ENCODE assay signal across 15 cellular contexts in genomic region chr5:4387295-4387694, GRCh38.
"Had no signal": no experiment of that assay in that cellular context is flagged by ENCODE, and none has a peak within 500 bp of the region (broad histone marks: within the 10 kb centered on the region; RNA-seq: fewer than 3 reads in every experiment).

No MANE protein-coding gene starts in this region.

- H3K4me3 Mint-ChIP-seq: endodermal cell, neural progenitor cell had no signal

- H3K9me3 Mint-ChIP-seq: endodermal cell had no signal

- H3K4me3 ChIP-seq: adrenal gland, heart left ventricle, neural progenitor cell, ovary, tibial artery had no signal

- H3K4me1 Mint-ChIP-seq: endodermal cell, neural progenitor cell had no signal

- H3K27me3 ChIP-seq: adrenal gland, brain microvascular endothelial cell, heart left ventricle, neural progenitor cell, ovary, tibial artery had no signal

- H3K9ac ChIP-seq: neural progenitor cell had no signal

- H3K4me1 ChIP-seq: adrenal gland, heart left ventricle, neural progenitor cell, tibial artery had no signal

- H3K4me2 ChIP-seq: neural progenitor cell had no signal

- H3K27ac Mint-ChIP-seq: endodermal cell, neural progenitor cell had no signal

- DNase-seq: activated naive CD4-positive, alpha-beta T cell treated with anti-CD3 and anti-CD28 coated beads, Interleukin-2, amount 50 U/mL, for 16 hours; activated T-cell treated with anti-CD3 and anti-CD28 coated beads, Interleukin-2, amount 50 U/mL, for 1 hour; adrenal gland; brain microvascular endothelial cell; endodermal cell; heart left ventricle; left ventricle myocardium superior; ovary; retina; small intestine; T-helper 2 cell; tibial artery had no signal

- H3K9me3 ChIP-seq: adrenal gland, ovary, tibial artery had no signal

- H3K36me3 ChIP-seq: adrenal gland, brain microvascular endothelial cell, heart left ventricle, neural progenitor cell, ovary, tibial artery had no signal

- H3K27ac ChIP-seq: adrenal gland, brain microvascular endothelial cell, heart left ventricle, neural progenitor cell, ovary, tibial artery had no signal

- H2AFZ ChIP-seq: neural progenitor cell had no signal

- ATAC-seq: activated CD4-positive, CD25-positive, alpha-beta regulatory T cell treated with anti-CD3 and anti-CD28 coated beads, Interleukin-2, amount 50 U/mL, for 24 hours; esophagus mucosa; heart left ventricle; left ventricle myocardium superior had no signal

- H3K36me3 Mint-ChIP-seq: neural progenitor cell had no signal
